22 cellular contexts compared by ENCODE assay signal in the genomic region with DNA sequence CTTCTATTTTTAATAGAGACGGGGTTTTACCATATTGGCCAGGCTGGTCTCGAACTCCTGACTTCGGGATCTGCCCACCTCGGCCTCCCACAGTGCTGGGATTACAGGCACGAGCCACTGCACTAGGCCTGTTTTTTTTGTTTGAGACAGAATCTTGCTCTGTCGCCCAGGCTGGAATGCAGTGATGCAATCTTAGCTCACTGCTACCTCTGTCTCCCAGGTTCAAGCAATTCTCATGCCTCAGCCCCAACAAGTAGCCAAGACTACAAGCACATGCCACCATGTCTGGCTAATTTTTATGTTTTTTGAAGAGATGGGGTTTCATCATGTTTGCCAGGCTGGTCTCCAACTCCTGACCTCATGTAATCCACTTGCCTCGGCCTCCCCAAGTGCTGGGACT.
DNase-seq lines count a peak whose midpoint lies in the region; ATAC-seq and TF ChIP-seq lines count a peak whose summit lies in the region.
"Had no signal": no experiment of that assay in that cellular context is flagged by ENCODE, and none has a peak within 500 bp of the region (broad histone marks: within the 10 kb centered on the region; RNA-seq: fewer than 3 reads in every experiment).

No MANE protein-coding gene starts in this region.

- no peak overlapping the region for H3K4me3 ChIP-seq in astrocyte of the spinal cord (ENCODE audit: low read depth, low read length)
- H3K4me3 ChIP-seq in fibroblast of the aortic adventitia (ENCODE audit: low read depth, low read length): no peak overlapping the region
- H3K4me3 ChIP-seq: left ventricle myocardium inferior, sigmoid colon had no signal

- ATAC-seq in GM19023 (IDR thresholded peaks at IDR 0.05; ENCODE audit: unreplicated experiment) (no peak), GM21737 (IDR thresholded peaks at IDR 0.05; ENCODE audit: unreplicated experiment) (no peak)
- ATAC-seq: activated CD4-positive, alpha-beta T cell treated with anti-CD3 and anti-CD28 coated beads for 36 hours; stimulated activated naive B cell treated with anti-CD40 and anti-IgM and Interleukin-4, amounts not matched to agents 10 μg/mL and 1 μg/mL and 100 μg/mL, for 72 hours; T-helper 17 cell had no signal

- TF ChIP-seq CTCF in astrocyte of the spinal cord (IDR thresholded peaks at IDR 0.05; ENCODE audit: low read depth, low read length) (no peak), fibroblast of the aortic adventitia (IDR thresholded peaks at IDR 0.05; ENCODE audit: insufficient read depth, low read length) (no peak)

- DNase-seq in HK-2 (ENCODE audit: unreplicated experiment) (peak; percentile 2), astrocyte of the spinal cord (ENCODE audit: low read depth, low spot score) (peak; percentile 5), fibroblast of the aortic adventitia (ENCODE audit: low read depth) (peak; percentile 10), renal cortical epithelial cell (ENCODE audit: low read depth) (peak; percentile 48), NCI-H748 (lab: John Stamatoyannopoulos, UW; ENCODE audit: unreplicated experiment) (no peak)
- DNase-seq: activated CD4-positive, alpha-beta T cell treated with anti-CD3 and anti-CD28 coated beads for 36 hours; activated gamma-delta T cell treated with Interleukin-2 at 50 U/mL for 16 hours; activated T-cell treated with anti-CD3 and anti-CD28 coated beads, Interleukin-2, amount 50 U/mL, for 24 hours; C1 segment of cervical spinal cord; Calu3; effector CD8-positive, alpha-beta T cell; H7; KG1; left ventricle myocardium inferior; NCI-H1417 treated with DMSO at 0.1 percent for 48 hours; NCI-H2107; NCI-H446 treated with DMSO at 0.1 percent for 48 hours; sigmoid colon; stimulated activated naive B cell treated with anti-CD40 and anti-IgM and Interleukin-4, amounts not matched to agents 10 μg/mL and 1 μg/mL and 100 μg/mL, for 72 hours; T-helper 17 cell had no signal

- in situ Hi-C loops in astrocyte of the spinal cord (cut with HindIII; ENCODE audit: low sequenced_read_pairs): no loop called here
